Comparison of ENCODE assay signal across 8 cellular contexts in the genomic region with DNA sequence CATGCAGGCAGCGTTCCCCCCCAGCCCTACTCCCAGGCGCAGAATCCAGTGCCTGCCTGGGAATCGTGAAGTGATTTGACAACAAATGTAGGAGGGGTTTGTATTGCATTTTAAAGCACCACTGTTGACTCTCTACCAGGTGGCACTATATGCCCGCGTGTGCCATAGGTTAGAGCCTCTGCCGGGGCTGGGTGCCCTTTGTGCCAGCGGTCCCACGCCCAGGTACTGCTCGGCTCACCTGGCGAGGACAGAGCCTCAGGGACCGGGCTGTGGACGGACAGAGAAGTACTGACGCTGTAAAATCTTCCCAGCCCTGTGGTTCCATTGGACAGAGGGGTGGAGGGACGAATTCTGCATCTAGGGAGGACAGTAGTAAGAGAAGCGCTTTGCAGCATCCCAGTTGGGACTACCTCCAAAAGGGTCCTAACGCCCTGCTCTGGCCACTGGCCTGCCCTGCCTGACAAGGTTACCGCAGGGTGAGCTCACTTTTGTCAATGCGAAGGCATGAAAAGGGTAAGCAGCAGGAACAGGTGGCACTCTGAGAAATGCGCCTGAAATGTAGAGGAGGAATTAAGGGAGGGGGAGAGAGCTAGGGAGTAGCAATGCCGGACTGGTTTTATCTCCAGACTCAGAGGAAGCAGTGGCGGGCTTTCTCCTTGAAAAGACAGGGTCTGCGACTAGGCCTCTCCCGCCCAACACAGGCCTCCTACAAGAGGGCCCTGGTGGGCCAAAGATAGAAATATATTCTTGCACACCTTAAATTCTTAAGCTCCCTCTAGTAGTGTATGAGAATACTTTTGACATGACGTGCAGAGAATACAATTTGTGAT. TPM values are rescaled to one million over a fixed set of nuclear protein-coding genes. Genes with fewer than 3 reads are reported as not detected.
DNase-seq lines count a peak whose midpoint lies in the region; ATAC-seq and FAIRE-seq lines count a peak whose summit lies in the region.

No MANE protein-coding gene starts in this region.

- H3K27me3 ChIP-seq in iPS-20b (ENCODE audit: insufficient read depth, low read length) (peaks cover 26% of the 10 kb centered on the region; the same call in 1 of the 2 replicates), small intestine (ENCODE audit: control insufficient read depth in 2 of 2, insufficient read depth in 2 of 2, low read length in 2 of 2) (peaks cover 0 to 2% of the 10 kb centered on the region in 2 donors)

- WGBS in small intestine, 3 donors, result 19 to 35% (median 35%) methylated on average over 23 to 24 of the region's 24 CpGs

- peak overlapping the region; percentile 86 for H3K4me3 ChIP-seq in iPS-20b (ENCODE audit: low read length)
- H3K4me3 ChIP-seq in small intestine (ENCODE audit: low read depth in 1 of 2, low read length in 2 of 2), result peak overlapping the region in 1 of 2 donors; percentile 65

- H3K4me3 Mint-ChIP-seq in activated T-helper 2 cell treated with anti-CD3 and anti-CD28 coated beads, Interferon-gamma antibody, Interleukin-2, Interleukin-4, amounts not matched to agents 10 μg/mL and 5 μg/mL and 100 μg/mL, durations not matched to agents 14 hours and 24 hours and 36 hours (ENCODE audit: low read depth), result peak overlapping the region; percentile 30

- peaks cover 38% of the 10 kb centered on the region for H3K27me3 Mint-ChIP-seq in activated T-helper 2 cell treated with anti-CD3 and anti-CD28 coated beads, Interferon-gamma antibody, Interleukin-2, Interleukin-4, amounts not matched to agents 10 μg/mL and 5 μg/mL and 100 μg/mL, durations not matched to agents 14 hours and 24 hours and 36 hours (ENCODE audit: low read depth)

- H3K27ac Mint-ChIP-seq in activated T-helper 2 cell treated with anti-CD3 and anti-CD28 coated beads, Interferon-gamma antibody, Interleukin-2, Interleukin-4, amounts not matched to agents 10 μg/mL and 5 μg/mL and 100 μg/mL, durations not matched to agents 14 hours and 24 hours and 36 hours, result no peak overlapping the region

- intact Hi-C loops in activated T-helper 2 cell treated with anti-CD3 and anti-CD28 coated beads, Interferon-gamma antibody, Interleukin-2, Interleukin-4, amounts not matched to agents 10 μg/mL and 5 μg/mL and 100 μg/mL, durations not matched to agents 14 hours and 24 hours and 36 hours (cut with micrococcal nuclease), result no loop called here

- peak overlapping the region; percentile 68; the same call in 1 of the 2 replicates for H3K9ac ChIP-seq in iPS-20b (ENCODE audit: low read depth, low read length)

- no peak for FAIRE-seq in small intestine (lab: Jason Lieb, UNC)

- H3K4me1 ChIP-seq in iPS-20b (ENCODE audit: insufficient read depth, low read length) (peaks cover 27% of the 10 kb centered on the region), small intestine (ENCODE audit: control insufficient read depth in 2 of 2, insufficient read depth in 1 of 2, low read depth in 1 of 2, low read length in 1 of 2) (no peaks in the 10 kb centered on the region)

- H3K9me3 ChIP-seq in iPS-20b (ENCODE audit: insufficient read depth, low read depth, low read length), result no peaks in the 10 kb centered on the region
- H3K9me3 ChIP-seq in small intestine (ENCODE audit: control insufficient read depth, low read depth), result no peaks in the 10 kb centered on the region

- H3K27ac ChIP-seq in iPS-20b (ENCODE audit: low read length), result no peak overlapping the region
- H3K27ac ChIP-seq in small intestine (ENCODE audit: low read depth in 1 of 2, low read length in 1 of 2), result peak overlapping the region; percentile 78 to 89

- no peak for ATAC-seq in HG02852 (IDR thresholded peaks at IDR 0.05; ENCODE audit: unreplicated experiment)
- ATAC-seq in HG02678 (IDR thresholded peaks at IDR 0.05; ENCODE audit: unreplicated experiment), result no peak

- no peaks in the 10 kb centered on the region for H3K36me3 ChIP-seq in iPS-20b (ENCODE audit: insufficient read depth, low read depth, low read length)
- H3K36me3 ChIP-seq in small intestine (ENCODE audit: control insufficient read depth in 2 of 2, insufficient read depth in 2 of 2, low read length in 2 of 2), result no peaks in the 10 kb centered on the region

- H3K36me3 Mint-ChIP-seq in activated T-helper 2 cell treated with anti-CD3 and anti-CD28 coated beads, Interferon-gamma antibody, Interleukin-2, Interleukin-4, amounts not matched to agents 10 μg/mL and 5 μg/mL and 100 μg/mL, durations not matched to agents 14 hours and 24 hours and 36 hours (ENCODE audit: low read depth), result no peaks in the 10 kb centered on the region

- peak; percentile 88 for DNase-seq in DMS53 treated with DMSO at 0.1 percent for 48 hours (lab: John Stamatoyannopoulos, UW; ENCODE audit: unreplicated experiment)
- DNase-seq in NCI-H1105 (lab: John Stamatoyannopoulos, UW), result peak; percentile 88
- no peak for DNase-seq in activated T-helper 2 cell treated with anti-CD3 and anti-CD28 coated beads, Interferon-gamma antibody, Interleukin-2, Interleukin-4, amounts not matched to agents 10 μg/mL and 5 μg/mL and 100 μg/mL, durations not matched to agents 14 hours and 24 hours and 36 hours (ENCODE audit: low spot score)
- DNase-seq in small intestine, result peak; percentile 90
- DNase-seq in OCI-M1 (lab: John Stamatoyannopoulos, UW), result no peak

- H3K4me1 Mint-ChIP-seq in activated T-helper 2 cell treated with anti-CD3 and anti-CD28 coated beads, Interferon-gamma antibody, Interleukin-2, Interleukin-4, amounts not matched to agents 10 μg/mL and 5 μg/mL and 100 μg/mL, durations not matched to agents 14 hours and 24 hours and 36 hours (ENCODE audit: low read depth), result peaks cover 2% of the 10 kb centered on the region

- no peaks in the 10 kb centered on the region for H3K9me3 Mint-ChIP-seq in activated T-helper 2 cell treated with anti-CD3 and anti-CD28 coated beads, Interferon-gamma antibody, Interleukin-2, Interleukin-4, amounts not matched to agents 10 μg/mL and 5 μg/mL and 100 μg/mL, durations not matched to agents 14 hours and 24 hours and 36 hours

RNA-seq across cellular contexts. Expression of gene CACNA2D1, which starts 0.9 kb away (rescaled TPM):
- total RNA-seq in activated T-helper 2 cell treated with anti-CD3 and anti-CD28 coated beads, Interferon-gamma antibody, Interleukin-2, Interleukin-4, amounts not matched to agents 10 μg/mL and 5 μg/mL and 100 μg/mL, durations not matched to agents 14 hours and 24 hours and 36 hours, result not detected in 2 replicates
- 1 to 10 TPM; 1.3 to 4.8 (median 1.4) TPM for polyA plus RNA-seq in small intestine

Comparison
In these comparisons a context has a peak if more than half of its experiments do, and no peak if none do; other contexts are left out.
1. DNase-seq: peak in DMS53 treated with DMSO at 0.1 percent for 48 hours (single experiment), NCI-H1105 (single experiment) and small intestine (single experiment); none in activated T-helper 2 cell treated with anti-CD3 and anti-CD28 coated beads, Interferon-gamma antibody, Interleukin-2, Interleukin-4, amounts not matched to agents 10 μg/mL and 5 μg/mL and 100 μg/mL, durations not matched to agents 14 hours and 24 hours and 36 hours (single experiment) and OCI-M1 (single experiment).